In the genomic region with DNA sequence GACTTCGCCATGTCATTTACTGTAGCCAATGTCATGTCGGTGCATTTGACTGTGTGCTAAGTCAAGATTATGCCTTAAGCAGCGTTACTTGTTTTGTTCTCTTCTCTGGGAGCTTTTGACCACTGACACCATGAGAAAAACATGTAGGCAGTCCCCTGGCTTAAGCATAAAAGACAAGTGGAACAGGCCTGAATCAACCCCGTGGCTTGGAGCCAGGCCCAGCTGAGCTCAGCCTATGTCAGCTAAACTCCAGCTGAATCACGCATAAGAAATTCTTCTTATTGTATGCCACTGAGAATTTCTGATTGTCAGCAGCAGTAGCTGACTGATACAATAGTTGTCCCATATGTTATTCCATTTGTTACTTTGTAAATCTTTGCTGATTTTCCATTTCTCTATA, we compare ENCODE assay signal across 17 cellular contexts.
DNase-seq lines count a peak whose midpoint lies in the region; ATAC-seq, FAIRE-seq and TF ChIP-seq lines count a peak whose summit lies in the region.
"Had no signal": no experiment of that assay in that cellular context is flagged by ENCODE, and none has a peak within 500 bp of the region (broad histone marks: within the 10 kb centered on the region; RNA-seq: fewer than 3 reads in every experiment).

No MANE protein-coding gene starts in this region.

- no peak for ATAC-seq in HG03175 (IDR thresholded peaks at IDR 0.05; ENCODE audit: unreplicated experiment)
- no peak for ATAC-seq in GM19395 (IDR thresholded peaks at IDR 0.05; ENCODE audit: unreplicated experiment)
- no peak for ATAC-seq in HG03196 (IDR thresholded peaks at IDR 0.05; ENCODE audit: unreplicated experiment)
- ATAC-seq: upper lobe of right lung had no signal

- intact Hi-C loops in A673 (cut with micrococcal nuclease; ENCODE audit: unreplicated experiment) = no loop called here

- H3K9ac ChIP-seq in astrocyte (ENCODE audit: low read length) = no peak overlapping the region
- H3K9ac ChIP-seq: BLaER1 treated with 17β-estradiol and CSF1 and Interleukin-3, amounts not matched to agents 10 nM and 100 nM had no signal

- FAIRE-seq in astrocyte (lab: Jason Lieb, UNC) = peak; percentile 100
- FAIRE-seq: islet of Langerhans had no signal

- BruUV-seq in A673 (replicated peaks; lab: Mats Ljungman, UMichigan) = no TSS peak

- H3K4me1 Mint-ChIP-seq in astrocyte (ENCODE audit: low read depth, unreplicated experiment) (peaks cover 16% of the 10 kb centered on the region), glutamatergic neuron (ENCODE audit: low read depth, unreplicated experiment) (peaks cover 14% of the 10 kb centered on the region)

- CTCF ChIA-PET in A673 (lab: Charles Lee) = no interaction called here

- H3K4me3 Mint-ChIP-seq in astrocyte (ENCODE audit: unreplicated experiment) (no peak overlapping the region), glutamatergic neuron (ENCODE audit: unreplicated experiment) (no peak overlapping the region)
- H3K4me3 Mint-ChIP-seq: nephron progenitor cell, WTC11 had no signal

- H3K4me3 ChIP-seq in A673 (ENCODE audit: low read depth, low read length, poor library complexity, severe bottlenecking) (no peak overlapping the region), astrocyte (ENCODE audit: insufficient read depth, low read depth, low read length) (no peak overlapping the region)
- H3K4me3 ChIP-seq: adrenal gland; BLaER1 treated with 17β-estradiol and CSF1 and Interleukin-3, amounts not matched to agents 10 nM and 100 nM; spleen; upper lobe of right lung had no signal

- no peak overlapping the region for H3K27ac Mint-ChIP-seq in astrocyte (ENCODE audit: unreplicated experiment)
- H3K27ac Mint-ChIP-seq in glutamatergic neuron (ENCODE audit: unreplicated experiment) = no peak overlapping the region
- H3K27ac Mint-ChIP-seq: nephron progenitor cell, WTC11 had no signal

- H4K20me1 ChIP-seq in astrocyte (ENCODE audit: insufficient read depth, low read length) = no peaks in the 10 kb centered on the region
- H4K20me1 ChIP-seq: BLaER1 treated with 17β-estradiol and CSF1 and Interleukin-3, amounts not matched to agents 10 nM and 100 nM had no signal

- no peaks in the 10 kb centered on the region for H3K36me3 ChIP-seq in A673 (ENCODE audit: insufficient read depth, low read length, poor library complexity, severe bottlenecking)
- H3K36me3 ChIP-seq in astrocyte (ENCODE audit: insufficient read depth, low read length) = no peaks in the 10 kb centered on the region
- H3K36me3 ChIP-seq: adrenal gland, spleen, upper lobe of right lung had no signal

- no peaks in the 10 kb centered on the region for H3K79me2 ChIP-seq in astrocyte (ENCODE audit: insufficient read depth, low read length)

- H3K36me3 Mint-ChIP-seq in astrocyte (ENCODE audit: low read depth, unreplicated experiment) = no peaks in the 10 kb centered on the region
- no peaks in the 10 kb centered on the region for H3K36me3 Mint-ChIP-seq in glutamatergic neuron (ENCODE audit: unreplicated experiment)
- H3K36me3 Mint-ChIP-seq: WTC11 had no signal

- POLR2A ChIA-PET in A673 (lab: Charles Lee; ENCODE audit: low non-redundant PET) = no interaction called here

- no peak overlapping the region for H2AFZ ChIP-seq in astrocyte (ENCODE audit: low read depth, low read length)

- peak; percentile 5 for DNase-seq in A673 (ENCODE audit: low spot score)
- DNase-seq in HCEC 1CT = peak; percentile 81
- peak; percentile 86 for DNase-seq in astrocyte (ENCODE audit: low read depth)
- peak; percentile 6 for DNase-seq in hepatic stellate cell (ENCODE audit: low spot score)
- DNase-seq in glutamatergic neuron = no peak
- DNase-seq: adrenal gland, NCI-H1105, NCI-H526 treated with DMSO at 0.1 percent for 48 hours, nephron progenitor cell, spleen, upper lobe of right lung had no signal

- H3K27ac ChIP-seq in A673 (ENCODE audit: low read depth, low read length, poor library complexity, severe bottlenecking) (no peak overlapping the region), astrocyte (ENCODE audit: low read depth, low read length) (no peak overlapping the region)
- H3K27ac ChIP-seq: adrenal gland; BLaER1 treated with 17β-estradiol and CSF1 and Interleukin-3, amounts not matched to agents 10 nM and 100 nM; spleen; upper lobe of right lung had no signal

- no peaks in the 10 kb centered on the region for H3K9me3 ChIP-seq in A673 (ENCODE audit: low read depth, low read length, poor library complexity, severe bottlenecking)
- no peaks in the 10 kb centered on the region for H3K9me3 ChIP-seq in astrocyte (ENCODE audit: insufficient read depth, low read depth, low read length)
- H3K9me3 ChIP-seq: adrenal gland, upper lobe of right lung had no signal

- H3K9me3 Mint-ChIP-seq in astrocyte (ENCODE audit: unreplicated experiment) = no peaks in the 10 kb centered on the region
- H3K9me3 Mint-ChIP-seq in glutamatergic neuron (ENCODE audit: unreplicated experiment) = peaks cover 1% of the 10 kb centered on the region
- H3K9me3 Mint-ChIP-seq: WTC11 had no signal

- H3K27me3 ChIP-seq in A673 (replicated peaks; ENCODE audit: insufficient read depth, low read depth, low read length, poor library complexity) (no peaks in the 10 kb centered on the region), astrocyte (ENCODE audit: insufficient read depth, low read length) (no peaks in the 10 kb centered on the region)
- H3K27me3 ChIP-seq: adrenal gland; BLaER1 treated with 17β-estradiol and CSF1 and Interleukin-3, amounts not matched to agents 10 nM and 100 nM; spleen; upper lobe of right lung had no signal

- no peaks in the 10 kb centered on the region for H3K27me3 Mint-ChIP-seq in astrocyte (ENCODE audit: low read depth, unreplicated experiment)
- H3K27me3 Mint-ChIP-seq in glutamatergic neuron (ENCODE audit: unreplicated experiment) = peaks cover 1% of the 10 kb centered on the region

- H3K4me1 ChIP-seq in A673 (ENCODE audit: insufficient read depth, low read length, poor library complexity, severe bottlenecking) = no peaks in the 10 kb centered on the region
- H3K4me1 ChIP-seq in astrocyte (ENCODE audit: insufficient read depth, low read length) = no peaks in the 10 kb centered on the region
- H3K4me1 ChIP-seq: adrenal gland, spleen, upper lobe of right lung had no signal

- TF ChIP-seq CTCF in A673 (conservative IDR thresholded peaks at IDR 0.05; ENCODE audit: low read depth, low read length) (no peak), astrocyte (IDR thresholded peaks at IDR 0.05; ENCODE audit: insufficient read depth, low read depth, low read length) (no peak), glutamatergic neuron (IDR thresholded peaks at IDR 0.05; ENCODE audit: partially characterized antibody, unreplicated experiment) (no peak)

- H3K4me2 ChIP-seq in astrocyte (ENCODE audit: low read length) = no peak overlapping the region
- H3K4me2 ChIP-seq: BLaER1 treated with 17β-estradiol and CSF1 and Interleukin-3, amounts not matched to agents 10 nM and 100 nM had no signal
